ENCODE assay signal across 13 cellular contexts in genomic region chr9:127788337-127789011, GRCh38. TPM values are rescaled to one million over a fixed set of nuclear protein-coding genes. Genes with fewer than 3 reads are reported as not detected.
DNase-seq lines count a peak whose midpoint lies in the region; ATAC-seq, FAIRE-seq and TF ChIP-seq lines count a peak whose summit lies in the region.
"Had no signal": no experiment of that assay in that cellular context is flagged by ENCODE, and none has a peak within 500 bp of the region (broad histone marks: within the 10 kb centered on the region; RNA-seq: fewer than 3 reads in every experiment).

No MANE protein-coding gene starts in this region.

- intact Hi-C loops in activated CD4-positive, alpha-beta memory T cell treated with anti-CD3 and anti-CD28 coated beads for 36 hours (cut with micrococcal nuclease): loop anchor here (1.0 to 5.0 kb wide), 4 partner anchors 77 to 339 kb away; partner anchors contain the start of gene PTGES2

- ATAC-seq in HG02870 (IDR thresholded peaks at IDR 0.05; ENCODE audit: unreplicated experiment) (no peak), GM21576 (IDR thresholded peaks at IDR 0.05; ENCODE audit: unreplicated experiment) (no peak)
- ATAC-seq: T-cell had no signal

- peaks cover 16 to 24% (median 23%) of the 10 kb centered on the region in 3 donors for H3K4me1 Mint-ChIP-seq in IgD-negative memory B cell
- peaks cover 52% of the 10 kb centered on the region for H3K4me1 Mint-ChIP-seq in activated CD4-positive, alpha-beta memory T cell treated with anti-CD3 and anti-CD28 coated beads for 36 hours (ENCODE audit: low read depth)

- TF ChIP-seq POLR2A in GM12892 (IDR thresholded peaks at IDR 0.05; ENCODE audit: low read depth, low read length): no peak

- peak overlapping the region in 1 of 2 donors; percentile 12 for H3K27ac ChIP-seq in coronary artery

- CTCF ChIA-PET in activated CD4-positive, alpha-beta memory T cell treated with anti-CD3 and anti-CD28 coated beads for 36 hours (lab: Charles Lee): interaction anchor here (0.8 to 2.6 kb wide), 5 partner anchors 9 to 133 kb away, joined by 3 to 15 read pairs (median 6); partner anchors contain the start of genes SH2D3C and TOR2A

- H3K9me3 Mint-ChIP-seq in IgD-negative memory B cell: no peaks in the 10 kb centered on the region
- H3K9me3 Mint-ChIP-seq in activated CD4-positive, alpha-beta memory T cell treated with anti-CD3 and anti-CD28 coated beads for 36 hours: no peaks in the 10 kb centered on the region
- H3K9me3 Mint-ChIP-seq: T-cell had no signal

- POLR2A ChIA-PET in activated CD4-positive, alpha-beta memory T cell treated with anti-CD3 and anti-CD28 coated beads for 36 hours (lab: Charles Lee): interaction anchor here (1.4 to 3.6 kb wide), 2 partner anchors 9 to 10 kb away, joined by 3 to 23 read pairs; partner anchors contain the start of gene SH2D3C

- H3K27me3 Mint-ChIP-seq in IgD-negative memory B cell: no peaks in the 10 kb centered on the region
- H3K27me3 Mint-ChIP-seq in activated CD4-positive, alpha-beta memory T cell treated with anti-CD3 and anti-CD28 coated beads for 36 hours: no peaks in the 10 kb centered on the region
- H3K27me3 Mint-ChIP-seq: T-cell had no signal

- peak overlapping the region; percentile 10 for H3K4me3 ChIP-seq in coronary artery

- no peak for FAIRE-seq in GM12892 (lab: Jason Lieb, UNC)
- FAIRE-seq: colon had no signal

- peak; percentile 89 for DNase-seq in activated CD4-positive, alpha-beta memory T cell treated with anti-CD3 and anti-CD28 coated beads for 36 hours
- DNase-seq in coronary artery (ENCODE audit: low spot score) (no peak), SW480 (ENCODE audit: low spot score) (no peak), GM12892 (ENCODE audit: insufficient read length) (no peak)
- DNase-seq in stimulated activated CD4-positive, alpha-beta T cell treated with anti-CD3 and anti-CD28 coated beads, Interleukin-2, amount 100 ng/mL, for 4 hours (ENCODE audit: low read depth): peak; percentile 54
- DNase-seq: activated gamma-delta T cell treated with Interleukin-2 at 50 U/mL for 16 hours, NCI-H446, T-cell had no signal

- H3K27ac Mint-ChIP-seq in IgD-negative memory B cell: peak overlapping the region; percentile 23 to 99 (median 62)
- peak overlapping the region; percentile 78 for H3K27ac Mint-ChIP-seq in activated CD4-positive, alpha-beta memory T cell treated with anti-CD3 and anti-CD28 coated beads for 36 hours

- H3K36me3 Mint-ChIP-seq in IgD-negative memory B cell: no peaks in the 10 kb centered on the region
- peaks cover 49% of the 10 kb centered on the region for H3K36me3 Mint-ChIP-seq in activated CD4-positive, alpha-beta memory T cell treated with anti-CD3 and anti-CD28 coated beads for 36 hours

- no peak for TF ChIP-seq CTCF in coronary artery (IDR thresholded peaks at IDR 0.05)

- peak overlapping the region in 2 of 4 donors; percentile 33 to 70 for H3K4me3 Mint-ChIP-seq in IgD-negative memory B cell
- peak overlapping the region; percentile 41 for H3K4me3 Mint-ChIP-seq in activated CD4-positive, alpha-beta memory T cell treated with anti-CD3 and anti-CD28 coated beads for 36 hours

RNA-seq across cellular contexts. Expression of gene CDK9, which starts 2.6 kb away (rescaled TPM):
- polyA plus RNA-seq in IgD-negative memory B cell: 65.3 TPM
- 10 to 100 TPM; 99.4 to 99.6 TPM for total RNA-seq in activated CD4-positive, alpha-beta memory T cell treated with anti-CD3 and anti-CD28 coated beads for 36 hours
- polyA plus RNA-seq in GM12892 (2012; ENCODE audit: missing spikeins): 32.9 TPM

RNA-seq across cellular contexts. Expression of gene SH2D3C, which starts 10.0 kb away (rescaled TPM):
- 76.1 TPM for polyA plus RNA-seq in IgD-negative memory B cell
- 10 to 100 TPM; 34.5 to 35.3 TPM for total RNA-seq in activated CD4-positive, alpha-beta memory T cell treated with anti-CD3 and anti-CD28 coated beads for 36 hours
- 6.4 TPM for polyA plus RNA-seq in GM12892 (2012; ENCODE audit: missing spikeins)
- total RNA-seq: M059J had no signal

RNA-seq across cellular contexts. Expression of gene FPGS, which starts 14.2 kb away (rescaled TPM):
- polyA plus RNA-seq in IgD-negative memory B cell: 51.4 TPM
- total RNA-seq in activated CD4-positive, alpha-beta memory T cell treated with anti-CD3 and anti-CD28 coated beads for 36 hours: 10 to 100 TPM; 80.0 to 83.9 TPM
- polyA plus RNA-seq in GM12892 (2012; ENCODE audit: missing spikeins): 43.4 TPM

RNA-seq across cellular contexts. Expression of gene TOR2A, which starts 53.4 kb away (rescaled TPM):
- polyA plus RNA-seq in IgD-negative memory B cell: 22.4 TPM
- total RNA-seq in activated CD4-positive, alpha-beta memory T cell treated with anti-CD3 and anti-CD28 coated beads for 36 hours: 10 to 100 TPM; 12.7 to 16.2 TPM
- polyA plus RNA-seq in GM12892 (2012; ENCODE audit: missing spikeins): 4.7 TPM

Comparison
In these comparisons a context has a peak if more than half of its experiments do, and no peak if none do; other contexts are left out.
1. DNase-seq: peak in activated CD4-positive, alpha-beta memory T cell treated with anti-CD3 and anti-CD28 coated beads for 36 hours (single experiment) and stimulated activated CD4-positive, alpha-beta T cell treated with anti-CD3 and anti-CD28 coated beads, Interleukin-2, amount 100 ng/mL, for 4 hours (single experiment); none in coronary artery (single experiment), SW480 (single experiment) and GM12892 (single experiment).